ENCODE assay signal across 23 cellular contexts in the genomic region with DNA sequence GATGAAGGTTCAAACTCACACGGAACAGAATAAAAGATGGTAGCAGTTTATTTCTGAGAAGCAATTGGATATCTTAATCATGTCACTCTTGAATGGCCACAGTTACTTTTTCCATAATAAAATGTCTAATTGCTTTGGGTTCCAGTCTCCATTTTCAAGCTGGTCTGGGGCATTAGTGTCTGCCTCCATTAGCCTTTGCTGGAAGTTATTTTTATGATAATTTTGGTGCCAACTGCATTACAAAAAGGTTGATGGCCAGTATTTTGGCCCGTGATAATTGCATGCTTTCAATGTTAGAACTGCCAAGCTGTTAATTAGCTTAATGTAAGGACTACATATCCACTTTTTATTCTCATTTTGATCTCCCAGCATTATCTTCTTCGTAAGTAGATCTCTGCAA.
"Had no signal": no experiment of that assay in that cellular context is flagged by ENCODE, and none has a peak within 500 bp of the region (broad histone marks: within the 10 kb centered on the region; RNA-seq: fewer than 3 reads in every experiment).

No MANE protein-coding gene starts in this region.

- H3K4me1 ChIP-seq: lower lobe of right lung, prostate gland, right atrium auricular region, thyroid gland, vagina had no signal

- H3K4me3 Mint-ChIP-seq: naive thymus-derived CD8-positive, alpha-beta T cell; stimulated activated naive CD8-positive, alpha-beta T cell treated with anti-CD3 and anti-CD28 coated beads, Interleukin-15, amount 100 ng/mL, for 72 hours had no signal

- H3K4me3 ChIP-seq: dorsolateral prefrontal cortex, lower lobe of right lung, prostate gland, right atrium auricular region, smooth muscle cell, thyroid gland, vagina had no signal

- FAIRE-seq: frontal cortex, keratinocyte had no signal

- DNase-seq: dorsolateral prefrontal cortex; effector CD4-positive, alpha-beta T cell; hypothalamus; left ventricle myocardium superior; lower lobe of right lung; naive thymus-derived CD8-positive, alpha-beta T cell; nephron progenitor cell; nucleus accumbens; stimulated activated CD4-positive, alpha-beta T cell treated with anti-CD3 and anti-CD28 coated beads, Interleukin-12 subunit alpha, Interleukin-12 subunit beta, amount 100 ng/mL, for 4 hours; stimulated activated CD4-positive, alpha-beta T cell treated with anti-CD3 and anti-CD28 coated beads, Interleukin-1b, Interleukin-23, amount 100 ng/mL, for 48 hours; stimulated activated CD4-positive, alpha-beta T cell treated with anti-CD3 and anti-CD28 coated beads, Interleukin-4, amount 100 ng/mL, for 1 hour; stimulated activated CD8-positive, alpha-beta memory T cell treated with anti-CD3 and anti-CD28 coated beads, Interleukin-4, amount 100 ng/mL, for 48 hours; stimulated activated naive CD4-positive, alpha-beta T cell; stimulated activated naive CD8-positive, alpha-beta T cell treated with anti-CD3 and anti-CD28 coated beads, Interleukin-15, amount 100 ng/mL, for 72 hours; thyroid gland; trophoblast cell had no signal

- H3K36me3 ChIP-seq: lower lobe of right lung, prostate gland, right atrium auricular region, thyroid gland, vagina had no signal

- H3K9me3 ChIP-seq: lower lobe of right lung, prostate gland, thyroid gland, vagina had no signal

- H3K27ac ChIP-seq: dorsolateral prefrontal cortex, lower lobe of right lung, prostate gland, right atrium auricular region, thyroid gland, vagina had no signal

- H3K27me3 ChIP-seq: right atrium auricular region, thyroid gland, vagina had no signal

- H3K27ac Mint-ChIP-seq: naive thymus-derived CD8-positive, alpha-beta T cell; nephron progenitor cell; stimulated activated naive CD8-positive, alpha-beta T cell treated with anti-CD3 and anti-CD28 coated beads, Interleukin-15, amount 100 ng/mL, for 72 hours had no signal

- H3K4me1 Mint-ChIP-seq: naive thymus-derived CD8-positive, alpha-beta T cell; stimulated activated naive CD8-positive, alpha-beta T cell treated with anti-CD3 and anti-CD28 coated beads, Interleukin-15, amount 100 ng/mL, for 72 hours had no signal

- ATAC-seq: left ventricle myocardium superior; lower lobe of right lung; naive thymus-derived CD8-positive, alpha-beta T cell; sciatic nerve; stimulated activated naive CD8-positive, alpha-beta T cell treated with anti-CD3 and anti-CD28 coated beads, Interleukin-15, amount 100 ng/mL, for 72 hours had no signal

- H3K4me2 ChIP-seq: smooth muscle cell had no signal
